Comparison of ENCODE assay signal across 1 cellular context in genomic region chr12:31310488-31310887, GRCh38.
TF ChIP-seq lines count a peak whose summit lies in the region.

No MANE protein-coding gene starts in this region.

TF ChIP-seq in K562, 482 proteins besides CTCF, POLR2A, EP300 and RAD21:
- TF ChIP-seq, protein P1, sequence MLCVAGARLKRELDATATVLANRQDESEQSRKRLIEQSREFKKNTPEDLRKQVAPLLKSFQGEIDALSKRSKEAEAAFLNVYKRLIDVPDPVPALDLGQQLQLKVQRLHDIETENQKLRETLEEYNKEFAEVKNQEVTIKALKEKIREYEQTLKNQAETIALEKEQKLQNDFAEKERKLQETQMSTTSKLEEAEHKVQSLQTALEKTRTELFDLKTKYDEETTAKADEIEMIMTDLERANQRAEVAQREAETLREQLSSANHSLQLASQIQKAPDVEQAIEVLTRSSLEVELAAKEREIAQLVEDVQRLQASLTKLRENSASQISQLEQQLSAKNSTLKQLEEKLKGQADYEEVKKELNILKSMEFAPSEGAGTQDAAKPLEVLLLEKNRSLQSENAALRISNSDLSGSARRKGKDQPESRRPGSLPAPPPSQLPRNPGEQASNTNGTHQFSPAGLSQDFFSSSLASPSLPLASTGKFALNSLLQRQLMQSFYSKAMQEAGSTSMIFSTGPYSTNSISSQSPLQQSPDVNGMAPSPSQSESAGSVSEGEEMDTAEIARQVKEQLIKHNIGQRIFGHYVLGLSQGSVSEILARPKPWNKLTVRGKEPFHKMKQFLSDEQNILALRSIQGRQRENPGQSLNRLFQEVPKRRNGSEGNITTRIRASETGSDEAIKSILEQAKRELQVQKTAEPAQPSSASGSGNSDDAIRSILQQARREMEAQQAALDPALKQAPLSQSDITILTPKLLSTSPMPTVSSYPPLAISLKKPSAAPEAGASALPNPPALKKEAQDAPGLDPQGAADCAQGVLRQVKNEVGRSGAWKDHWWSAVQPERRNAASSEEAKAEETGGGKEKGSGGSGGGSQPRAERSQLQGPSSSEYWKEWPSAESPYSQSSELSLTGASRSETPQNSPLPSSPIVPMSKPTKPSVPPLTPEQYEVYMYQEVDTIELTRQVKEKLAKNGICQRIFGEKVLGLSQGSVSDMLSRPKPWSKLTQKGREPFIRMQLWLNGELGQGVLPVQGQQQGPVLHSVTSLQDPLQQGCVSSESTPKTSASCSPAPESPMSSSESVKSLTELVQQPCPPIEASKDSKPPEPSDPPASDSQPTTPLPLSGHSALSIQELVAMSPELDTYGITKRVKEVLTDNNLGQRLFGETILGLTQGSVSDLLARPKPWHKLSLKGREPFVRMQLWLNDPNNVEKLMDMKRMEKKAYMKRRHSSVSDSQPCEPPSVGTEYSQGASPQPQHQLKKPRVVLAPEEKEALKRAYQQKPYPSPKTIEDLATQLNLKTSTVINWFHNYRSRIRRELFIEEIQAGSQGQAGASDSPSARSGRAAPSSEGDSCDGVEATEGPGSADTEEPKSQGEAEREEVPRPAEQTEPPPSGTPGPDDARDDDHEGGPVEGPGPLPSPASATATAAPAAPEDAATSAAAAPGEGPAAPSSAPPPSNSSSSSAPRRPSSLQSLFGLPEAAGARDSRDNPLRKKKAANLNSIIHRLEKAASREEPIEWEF (CRISPR knock-in tag; IDR thresholded peaks at IDR 0.05): no peak
- peak; percentile 52; the same call in 1 of the 2 replicates for TF ChIP-seq HMBOX1 (IDR thresholded peaks at IDR 0.05)
- TF ChIP-seq, protein P2, sequence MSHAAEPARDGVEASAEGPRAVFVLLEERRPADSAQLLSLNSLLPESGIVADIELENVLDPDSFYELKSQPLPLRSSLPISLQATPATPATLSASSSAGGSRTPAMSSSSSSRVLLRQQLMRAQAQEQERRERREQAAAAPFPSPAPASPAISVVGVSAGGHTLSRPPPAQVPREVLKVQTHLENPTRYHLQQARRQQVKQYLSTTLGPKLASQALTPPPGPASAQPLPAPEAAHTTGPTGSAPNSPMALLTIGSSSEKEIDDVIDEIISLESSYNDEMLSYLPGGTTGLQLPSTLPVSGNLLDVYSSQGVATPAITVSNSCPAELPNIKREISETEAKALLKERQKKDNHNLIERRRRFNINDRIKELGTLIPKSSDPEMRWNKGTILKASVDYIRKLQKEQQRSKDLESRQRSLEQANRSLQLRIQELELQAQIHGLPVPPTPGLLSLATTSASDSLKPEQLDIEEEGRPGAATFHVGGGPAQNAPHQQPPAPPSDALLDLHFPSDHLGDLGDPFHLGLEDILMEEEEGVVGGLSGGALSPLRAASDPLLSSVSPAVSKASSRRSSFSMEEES (CRISPR knock-in tag; IDR thresholded peaks at IDR 0.05): peak; percentile 73
- no peak for TF ChIP-seq ZNF668 (CRISPR knock-in tag; IDR thresholded peaks at IDR 0.05)
